In genomic region chr4:139367421-139368090, GRCh38 we compare ENCODE assay signal across 12 cellular contexts.
A peak's percentile ranks its signal among the peaks of the same experiment; 100 is the strongest.
DNase-seq lines count a peak whose midpoint lies in the region; ATAC-seq, FAIRE-seq and TF ChIP-seq lines count a peak whose summit lies in the region.
"Had no signal": no experiment of that assay in that cellular context is flagged by ENCODE, and none has a peak within 500 bp of the region (broad histone marks: within the 10 kb centered on the region; RNA-seq: fewer than 3 reads in every experiment).

No MANE protein-coding gene starts in this region.

- no peak overlapping the region for H3K4me3 ChIP-seq in osteoblast (ENCODE audit: insufficient read depth, low read length)
- H3K4me3 ChIP-seq: SJCRH30 had no signal

- H3K4me2 ChIP-seq in osteoblast (ENCODE audit: insufficient read depth, low read length) = peak overlapping the region; percentile 32

- in situ Hi-C loops in G401 (cut with HindIII; ENCODE audit: low sequenced_read_pairs) = no loop called here

- H3K27ac ChIP-seq in osteoblast (ENCODE audit: low read depth, low read length) = peak overlapping the region; percentile 45
- H3K27ac ChIP-seq: SJCRH30 had no signal

- H3K79me2 ChIP-seq in osteoblast (ENCODE audit: insufficient read depth, low read length) = peaks cover 33% of the 10 kb centered on the region

- ATAC-seq in effector memory CD8-positive, alpha-beta T cell (replicated peaks) = no peak

- peaks cover 22% of the 10 kb centered on the region for H3K4me1 ChIP-seq in osteoblast (ENCODE audit: insufficient read depth, low read length)

- H3K27ac Mint-ChIP-seq in effector memory CD8-positive, alpha-beta T cell = peak overlapping the region; percentile 42 to 76

- H2AFZ ChIP-seq in osteoblast (ENCODE audit: low read length) = no peak overlapping the region

- no peaks in the 10 kb centered on the region for H3K27me3 Mint-ChIP-seq in effector memory CD8-positive, alpha-beta T cell

- H3K36me3 ChIP-seq in osteoblast (ENCODE audit: insufficient read depth, low read length) = peaks cover 29% of the 10 kb centered on the region

- peaks cover 9% of the 10 kb centered on the region for H4K20me1 ChIP-seq in osteoblast (ENCODE audit: insufficient read depth, low read length)

- H3K27me3 ChIP-seq in osteoblast (ENCODE audit: insufficient read depth, low read length) = no peaks in the 10 kb centered on the region
- H3K27me3 ChIP-seq: SJCRH30 had no signal

- DNase-seq in COLO829 (ENCODE audit: low spot score) (peak; percentile 10), LoVo (ENCODE audit: low spot score) (peak; percentile 3), osteoblast (ENCODE audit: insufficient read length, low spot score, missing footprints) (peak; percentile 66), G401 (ENCODE audit: low spot score) (no peak), GM12892 (ENCODE audit: insufficient read length) (no peak)
- no peak for DNase-seq in effector memory CD8-positive, alpha-beta T cell
- DNase-seq in stimulated activated CD4-positive, alpha-beta T cell treated with anti-CD3 and anti-CD28 coated beads, Interleukin-12 subunit alpha, Interleukin-12 subunit beta, amount 100 ng/mL, for 4 hours = no peak
- no peak for DNase-seq in stimulated activated naive CD4-positive, alpha-beta T cell treated with Interleukin-2 at 50 U/mL for 16 hours (lab: John Stamatoyannopoulos, UW)
- DNase-seq: NCI-H1092 treated with DMSO at 0.1 percent for 48 hours, NCI-H524 treated with DMSO at 0.1 percent for 48 hours, SJCRH30 had no signal

- no peak for TF ChIP-seq POLR2A in GM12892 (IDR thresholded peaks at IDR 0.05; ENCODE audit: low read depth, low read length)

- peaks cover 0 to 8% of the 10 kb centered on the region in 2 donors for H3K4me1 Mint-ChIP-seq in effector memory CD8-positive, alpha-beta T cell (ENCODE audit: low read depth in 2 of 2)

- no peak for FAIRE-seq in GM12892 (lab: Jason Lieb, UNC)
- FAIRE-seq: endometrium had no signal

- peaks cover 52% of the 10 kb centered on the region for H3K36me3 Mint-ChIP-seq in effector memory CD8-positive, alpha-beta T cell (ENCODE audit: insufficient read depth)

- no peaks in the 10 kb centered on the region for H3K9me3 Mint-ChIP-seq in effector memory CD8-positive, alpha-beta T cell

- no peaks in the 10 kb centered on the region for H3K9me3 ChIP-seq in osteoblast (ENCODE audit: low read depth, low read length)
- H3K9me3 ChIP-seq: SJCRH30 had no signal

- H3K4me3 Mint-ChIP-seq in effector memory CD8-positive, alpha-beta T cell = no peak overlapping the region

- no peak for TF ChIP-seq CTCF in osteoblast (IDR thresholded peaks at IDR 0.05; ENCODE audit: extremely low read depth, low read depth, low read length)

Comparison
In these comparisons a context has a peak if more than half of its experiments do, and no peak if none do; other contexts are left out.
1. DNase-seq: peak in COLO829 (single experiment), LoVo (single experiment) and osteoblast (single experiment); none in effector memory CD8-positive, alpha-beta T cell (0 of 3), stimulated activated CD4-positive, alpha-beta T cell treated with anti-CD3 and anti-CD28 coated beads, Interleukin-12 subunit alpha, Interleukin-12 subunit beta, amount 100 ng/mL, for 4 hours (single experiment), G401 (single experiment), stimulated activated naive CD4-positive, alpha-beta T cell treated with Interleukin-2 at 50 U/mL for 16 hours (single experiment) and GM12892 (single experiment).